In genomic region chr7:156949541-156950380, GRCh38 we compare ENCODE assay signal across 8 cellular contexts. TPM values are rescaled to one million over a fixed set of nuclear protein-coding genes. Genes with fewer than 3 reads are reported as not detected.
DNase-seq lines count a peak whose midpoint lies in the region; ATAC-seq lines count a peak whose summit lies in the region.

Gene NOM1 (plus strand): TSS chr7:156949712. CDS start chr7:156949738, 26 bp downstream.

- DNase-seq in Ammon's horn (ENCODE audit: low spot score), result peak; percentile 79
- peak; percentile 80 for DNase-seq in NCI-H226
- DNase-seq in activated CD4-positive, CD25-positive, alpha-beta regulatory T cell treated with anti-CD3 and anti-CD28 coated beads, Interleukin-2, amount 50 U/mL, for 72 hours, result peak; percentile 95
- peak; percentile 92 for DNase-seq in cerebellum (ENCODE audit: low spot score)
- peak; percentile 81 to 95 for DNase-seq in left colon
- DNase-seq in stimulated activated CD4-positive, alpha-beta T cell treated with anti-CD3 and anti-CD28 coated beads, Interleukin-1b, Interleukin-23, amount 100 ng/mL, for 4 hours (ENCODE audit: low read depth in 2 of 2), result peak; percentile 89 to 93

- intact Hi-C loops in left colon (cut with DNase I, micrococcal nuclease), result loop anchor here in 1 of 2 donors (5.0 kb wide), 1 partner anchor 188 kb away; the partner anchor contains the start of gene UBE3C

- peak; percentile 94 for ATAC-seq in GM18909 (IDR thresholded peaks at IDR 0.05; ENCODE audit: poor library complexity, unreplicated experiment)
- peak; percentile 92 for ATAC-seq in HG03139 (IDR thresholded peaks at IDR 0.05; ENCODE audit: unreplicated experiment)
- ATAC-seq in left colon, result peak; percentile 92

RNA-seq across cellular contexts. Expression of gene NOM1, which starts in this region (rescaled TPM):
- total RNA-seq in cerebellum (32.4 TPM), left colon (10 to 100 TPM; 13.3 to 16.1 TPM)

Comparison
In these comparisons a context has a peak if more than half of its experiments do, and no peak if none do; other contexts are left out.
1. Peak in every context shown above with its lines: DNase-seq and ATAC-seq.